ENCODE assay signal across 9 cellular contexts in genomic region chr11:95095858-95096587, GRCh38. TPM values are rescaled to one million over a fixed set of nuclear protein-coding genes. Genes with fewer than 3 reads are reported as not detected.
DNase-seq lines count a peak whose midpoint lies in the region; ATAC-seq and TF ChIP-seq lines count a peak whose summit lies in the region.
"Had no signal": no experiment of that assay in that cellular context is flagged by ENCODE, and none has a peak within 500 bp of the region (broad histone marks: within the 10 kb centered on the region; RNA-seq: fewer than 3 reads in every experiment).

No MANE protein-coding gene starts in this region.

- TF ChIP-seq CTCF in smooth muscle cell (IDR thresholded peaks at IDR 0.05; ENCODE audit: borderline replicate concordance, insufficient read depth, poor library complexity, severe bottlenecking) = no peak

- ATAC-seq in GM19372 (IDR thresholded peaks at IDR 0.05; ENCODE audit: low read depth, unreplicated experiment) = peak; percentile 77
- peak; percentile 79 for ATAC-seq in HG03280 (IDR thresholded peaks at IDR 0.05; ENCODE audit: unreplicated experiment)

- H3K79me2 ChIP-seq in smooth muscle cell (ENCODE audit: low read depth) = peaks cover 91% of the 10 kb centered on the region

- H4K20me1 ChIP-seq in smooth muscle cell (ENCODE audit: low read depth) = peaks cover 21% of the 10 kb centered on the region

- H3K36me3 ChIP-seq in smooth muscle cell (ENCODE audit: low read depth) = no peaks in the 10 kb centered on the region

- H3K9me3 Mint-ChIP-seq in activated T-helper 2 cell treated with anti-CD3 and anti-CD28 coated beads, Interferon-gamma antibody, Interleukin-2, Interleukin-4, amounts not matched to agents 10 μg/mL and 5 μg/mL and 100 μg/mL, durations not matched to agents 14 hours and 24 hours and 36 hours = no peaks in the 10 kb centered on the region

- no peaks in the 10 kb centered on the region for H3K9me3 ChIP-seq in smooth muscle cell (replicated peaks; ENCODE audit: low read depth)

- H2AFZ ChIP-seq in smooth muscle cell (ENCODE audit: low read depth) = no peak overlapping the region

- peak overlapping the region; percentile 62 for H3K27ac Mint-ChIP-seq in activated T-helper 2 cell treated with anti-CD3 and anti-CD28 coated beads, Interferon-gamma antibody, Interleukin-2, Interleukin-4, amounts not matched to agents 10 μg/mL and 5 μg/mL and 100 μg/mL, durations not matched to agents 14 hours and 24 hours and 36 hours

- peak overlapping the region; percentile 13 for H3K4me3 Mint-ChIP-seq in activated T-helper 2 cell treated with anti-CD3 and anti-CD28 coated beads, Interferon-gamma antibody, Interleukin-2, Interleukin-4, amounts not matched to agents 10 μg/mL and 5 μg/mL and 100 μg/mL, durations not matched to agents 14 hours and 24 hours and 36 hours (ENCODE audit: low read depth)

- DNase-seq in DMS53 (lab: John Stamatoyannopoulos, UW) = peak; percentile 25
- no peak for DNase-seq in activated T-helper 2 cell treated with anti-CD3 and anti-CD28 coated beads, Interferon-gamma antibody, Interleukin-2, Interleukin-4, amounts not matched to agents 10 μg/mL and 5 μg/mL and 100 μg/mL, durations not matched to agents 14 hours and 24 hours and 36 hours (ENCODE audit: low spot score)
- no peak for DNase-seq in smooth muscle cell (lab: John Stamatoyannopoulos, UW; ENCODE audit: unreplicated experiment)
- no peak for DNase-seq in GM19240 (ENCODE audit: insufficient read length, low spot score)
- DNase-seq in NK-92 treated with Interleukin-12 subunit alpha and Interleukin-12 subunit beta, amount 100 ng/mL, for 24 hours (lab: John Stamatoyannopoulos, UW) = no peak
- DNase-seq in activated CD4-positive, alpha-beta T cell treated with anti-CD3 and anti-CD28 coated beads, Interleukin-2, amount 50 U/mL, for 1 hour = no peak

- H3K27ac ChIP-seq in smooth muscle cell (ENCODE audit: low read depth) = peak overlapping the region; percentile 58

- no peaks in the 10 kb centered on the region for H3K27me3 Mint-ChIP-seq in activated T-helper 2 cell treated with anti-CD3 and anti-CD28 coated beads, Interferon-gamma antibody, Interleukin-2, Interleukin-4, amounts not matched to agents 10 μg/mL and 5 μg/mL and 100 μg/mL, durations not matched to agents 14 hours and 24 hours and 36 hours (ENCODE audit: low read depth)

- 55% methylated on average over 4 of the region's 4 CpGs for WGBS in smooth muscle cell (ENCODE audit: low lambda C conversion rate)

- H3K4me3 ChIP-seq in smooth muscle cell = no peak overlapping the region

- H3F3A ChIP-seq in smooth muscle cell (ENCODE audit: low read depth) = peaks cover 40% of the 10 kb centered on the region

- intact Hi-C loops in activated T-helper 2 cell treated with anti-CD3 and anti-CD28 coated beads, Interferon-gamma antibody, Interleukin-2, Interleukin-4, amounts not matched to agents 10 μg/mL and 5 μg/mL and 100 μg/mL, durations not matched to agents 14 hours and 24 hours and 36 hours (cut with micrococcal nuclease) = loop anchor here (10.0 kb wide), 1 partner anchor 961 kb away; no protein-coding TSS in a partner anchor

- H3K4me2 ChIP-seq in smooth muscle cell = peak overlapping the region; percentile 76

- H3K36me3 Mint-ChIP-seq in activated T-helper 2 cell treated with anti-CD3 and anti-CD28 coated beads, Interferon-gamma antibody, Interleukin-2, Interleukin-4, amounts not matched to agents 10 μg/mL and 5 μg/mL and 100 μg/mL, durations not matched to agents 14 hours and 24 hours and 36 hours (ENCODE audit: low read depth) = peaks cover 69% of the 10 kb centered on the region

- H3K27me3 ChIP-seq in smooth muscle cell (ENCODE audit: low read depth) = no peaks in the 10 kb centered on the region

- H3K4me1 Mint-ChIP-seq in activated T-helper 2 cell treated with anti-CD3 and anti-CD28 coated beads, Interferon-gamma antibody, Interleukin-2, Interleukin-4, amounts not matched to agents 10 μg/mL and 5 μg/mL and 100 μg/mL, durations not matched to agents 14 hours and 24 hours and 36 hours (ENCODE audit: low read depth) = peaks cover 71% of the 10 kb centered on the region

- no peak overlapping the region for H3K9ac ChIP-seq in smooth muscle cell (ENCODE audit: low read depth)

- H3K4me1 ChIP-seq in smooth muscle cell (ENCODE audit: low read depth) = peaks cover 17% of the 10 kb centered on the region

RNA-seq across cellular contexts. Expression of gene ENDOD1, which starts 6.4 kb away (rescaled TPM):
- 33.7 and 34.9 TPM in 2 replicates for total RNA-seq in activated T-helper 2 cell treated with anti-CD3 and anti-CD28 coated beads, Interferon-gamma antibody, Interleukin-2, Interleukin-4, amounts not matched to agents 10 μg/mL and 5 μg/mL and 100 μg/mL, durations not matched to agents 14 hours and 24 hours and 36 hours
- total RNA-seq in smooth muscle cell = 124 and 125 TPM in 2 replicates
- 44.8 and 46.7 TPM in 2 replicates for polyA plus RNA-seq in smooth muscle cell

RNA-seq across cellular contexts. Expression of gene SRSF8, which starts 29.3 kb away (rescaled TPM):
- 43.5 and 50.3 TPM in 2 replicates for total RNA-seq in activated T-helper 2 cell treated with anti-CD3 and anti-CD28 coated beads, Interferon-gamma antibody, Interleukin-2, Interleukin-4, amounts not matched to agents 10 μg/mL and 5 μg/mL and 100 μg/mL, durations not matched to agents 14 hours and 24 hours and 36 hours
- total RNA-seq in smooth muscle cell = 39.9 and 43.5 TPM in 2 replicates
- 40.5 and 50.6 TPM in 2 replicates for polyA plus RNA-seq in smooth muscle cell

RNA-seq across cellular contexts. Expression of gene KDM4F, which starts 46.8 kb away (rescaled TPM):
- total RNA-seq in activated T-helper 2 cell treated with anti-CD3 and anti-CD28 coated beads, Interferon-gamma antibody, Interleukin-2, Interleukin-4, amounts not matched to agents 10 μg/mL and 5 μg/mL and 100 μg/mL, durations not matched to agents 14 hours and 24 hours and 36 hours = not detected in 2 replicates
- not detected in 2 replicates for total RNA-seq in smooth muscle cell
- not detected in 2 replicates for polyA plus RNA-seq in smooth muscle cell
- polyA plus RNA-seq: esophagus had no signal
